ENCODE assay signal across 14 cellular contexts in genomic region chr6:105609375-105609991, GRCh38.
A peak's percentile ranks its signal among the peaks of the same experiment; 100 is the strongest.
DNase-seq lines count a peak whose midpoint lies in the region; ATAC-seq, FAIRE-seq and TF ChIP-seq lines count a peak whose summit lies in the region.
"Had no signal": no experiment of that assay in that cellular context is flagged by ENCODE, and none has a peak within 500 bp of the region (broad histone marks: within the 10 kb centered on the region; RNA-seq: fewer than 3 reads in every experiment).

No MANE protein-coding gene starts in this region.

- no peak overlapping the region for H2BK12ac ChIP-seq in H1 (ENCODE audit: low read depth, low read length)

- POLR2A ChIA-PET in PC-9 (lab: Charles Lee; ENCODE audit: unreplicated experiment) (no interaction called here), H1 (lab: Charles Lee; ENCODE audit: partially characterized antibody) (no interaction called here)

- H2BK120ac ChIP-seq in H1 (replicated peaks; ENCODE audit: low read depth, low read length) (no peak overlapping the region), mesendoderm (ENCODE audit: low read depth, low read length) (no peak overlapping the region)

- no peak for DNase-seq in PC-9
- no peak for DNase-seq in H1 (ENCODE audit: low read depth in 1 of 2, low spot score in 2 of 2)
- DNase-seq in mesendoderm = no peak
- no peak for DNase-seq in NCI-H82 treated with DMSO at 0.1 percent for 48 hours (lab: John Stamatoyannopoulos, UW; ENCODE audit: unreplicated experiment)
- DNase-seq in NCI-H524 treated with DMSO at 0.1 percent for 48 hours (lab: John Stamatoyannopoulos, UW) = no peak
- DNase-seq: effector memory CD8-positive, alpha-beta T cell; GOT3; midbrain; NCI-H2171; stimulated activated CD4-positive, alpha-beta T cell treated with anti-CD3 and anti-CD28 coated beads, Interleukin-2, amount 100 ng/mL, for 24 hours; testis had no signal

- no peak overlapping the region for H4K91ac ChIP-seq in H1 (replicated peaks; ENCODE audit: insufficient read length, low read length)

- no peak for TF ChIP-seq EP300 in H1 (IDR thresholded peaks at IDR 0.05; ENCODE audit: borderline replicate concordance in 1 of 2, low read depth in 2 of 2, low read length in 2 of 2)

- H3K18ac ChIP-seq in H1 (ENCODE audit: extremely low read depth, low read length) (no peak overlapping the region), mesendoderm (ENCODE audit: low read length) (no peak overlapping the region)

- no peak overlapping the region for H4K8ac ChIP-seq in H1 (ENCODE audit: extremely low read depth, insufficient read depth, low read length)
- no peak overlapping the region for H4K8ac ChIP-seq in mesendoderm (ENCODE audit: low read depth, low read length)

- H3K9ac ChIP-seq in H1 (replicated peaks in 1 of 4; ENCODE audit: extremely low read depth in 1 of 4, low read depth in 3 of 4, low read length in 3 of 4) (no peak overlapping the region), mesendoderm (ENCODE audit: low read length) (no peak overlapping the region)

- H4K5ac ChIP-seq in H1 (ENCODE audit: insufficient read length, low read depth, low read length) (no peak overlapping the region), mesendoderm (ENCODE audit: low read length) (no peak overlapping the region)

- H2AFZ ChIP-seq in PC-9 (peak overlapping the region; percentile 71; the same call in 1 of the 2 replicates), H1 (ENCODE audit: low read length) (0 out of 2 replicates have a peak overlapping the region, but pooled peaks have one; percentile 51)

- no TSS peak for BruUV-seq in PC-9 (replicated peaks; lab: Mats Ljungman, UMichigan)

- H3K23me2 ChIP-seq in H1 (ENCODE audit: low read depth, low read length) = no peaks in the 10 kb centered on the region

- H3K4ac ChIP-seq in H1 (replicated peaks; ENCODE audit: insufficient read length, low read depth, low read length) (no peak overlapping the region), mesendoderm (ENCODE audit: low read depth, low read length) (peak overlapping the region; percentile 26)

- no peak overlapping the region for H3K4me3 ChIP-seq in PC-9
- H3K4me3 ChIP-seq in H1 (ENCODE audit: extremely low read depth in 1 of 4, insufficient read depth in 2 of 4, low read depth in 3 of 4, low read length in 4 of 4) = no peak overlapping the region
- no peak overlapping the region for H3K4me3 ChIP-seq in mesendoderm (ENCODE audit: low read length)
- H3K4me3 ChIP-seq: testis had no signal

- H3K4me1 ChIP-seq in PC-9 (replicated peaks; ENCODE audit: insufficient read depth) (peaks cover 40% of the 10 kb centered on the region), H1 (replicated peaks in 1 of 4; ENCODE audit: control insufficient read depth in 3 of 4, insufficient read depth in 4 of 4, low read length in 3 of 4) (peaks cover 0 to 3% (median 0%) of the 10 kb centered on the region in 4 experiments; a peak in 1 of 7 replicates), mesendoderm (ENCODE audit: control insufficient read depth, low read depth, low read length) (no peaks in the 10 kb centered on the region)
- H3K4me1 ChIP-seq: testis had no signal

- no peaks in the 10 kb centered on the region for H3K79me2 ChIP-seq in PC-9 (ENCODE audit: low read depth)
- H3K79me2 ChIP-seq in H1 (ENCODE audit: control insufficient read depth in 1 of 2, insufficient read depth in 2 of 2, low read length in 2 of 2) = no peaks in the 10 kb centered on the region
- H3K79me2 ChIP-seq in mesendoderm (ENCODE audit: control insufficient read depth, insufficient read depth, low read length) = no peaks in the 10 kb centered on the region

- H2AK5ac ChIP-seq in H1 (ENCODE audit: low read depth, low read length) (no peak overlapping the region), mesendoderm (ENCODE audit: low read length) (no peak overlapping the region)

- no peaks in the 10 kb centered on the region for H4K20me1 ChIP-seq in PC-9 (ENCODE audit: insufficient read depth)
- H4K20me1 ChIP-seq in H1 (replicated peaks in 1 of 2; ENCODE audit: control insufficient read depth in 1 of 2, insufficient read depth in 2 of 2, low read length in 2 of 2) = no peaks in the 10 kb centered on the region

- WGBS in H1 (ENCODE audit: extremely low coverage in 1 of 2, insufficient coverage in 1 of 2, insufficient read length in 1 of 2, insufficient replicate concordance in 2 of 2, low coverage in 1 of 2, low lambda C conversion rate in 2 of 2, missing lambda C conversion rate in 1 of 2), 2 experiments = 87% methylated on average over 14 of the region's 14 CpGs; no CpG with 5 or more reads in 1 of the 2 experiments
- WGBS in mesendoderm (ENCODE audit: extremely low coverage, insufficient coverage, low lambda C conversion rate) = no CpG with 5 or more reads among the region's 14 CpGs

- H2BK20ac ChIP-seq in H1 (ENCODE audit: low read length) = no peak overlapping the region

- TF ChIP-seq CTCF in 22Rv1 (IDR thresholded peaks at IDR 0.05) = no peak
- no peak for TF ChIP-seq CTCF in PC-9 (conservative IDR thresholded peaks at IDR 0.05)
- TF ChIP-seq CTCF in H1 (IDR thresholded peaks at IDR 0.05; ENCODE audit: control extremely low read depth in 1 of 3, insufficient read depth in 1 of 3, low read depth in 1 of 3, low read length in 3 of 3) = no peak

- no peak overlapping the region for H2BK5ac ChIP-seq in H1 (ENCODE audit: low read depth, low read length)
- no peak overlapping the region for H2BK5ac ChIP-seq in mesendoderm (ENCODE audit: low read length)

- peak overlapping the region; percentile 48 for H3K4me2 ChIP-seq in PC-9
- H3K4me2 ChIP-seq in H1 (ENCODE audit: insufficient read depth in 1 of 2, low read depth in 2 of 2, low read length in 2 of 2) = no peak overlapping the region
- H3K4me2 ChIP-seq in mesendoderm (ENCODE audit: low read length) = no peak overlapping the region

- H3K23ac ChIP-seq in H1 (ENCODE audit: insufficient read length) = no peak overlapping the region
- no peak overlapping the region for H3K23ac ChIP-seq in mesendoderm (ENCODE audit: low read length)

- CTCF ChIA-PET in PC-9 (lab: Charles Lee) (no interaction called here), H1 (lab: Charles Lee; ENCODE audit: partially characterized antibody) (no interaction called here)

- H3K9me2 ChIP-seq in PC-9 (ENCODE audit: insufficient read depth) = no peaks in the 10 kb centered on the region

- H3K27ac ChIP-seq in 22Rv1 (peak overlapping the region; percentile 89), PC-9 (peak overlapping the region; percentile 93), H1 (ENCODE audit: low read depth, low read length) (no peak overlapping the region), mesendoderm (ENCODE audit: low read depth, low read length) (no peak overlapping the region)
- H3K27ac ChIP-seq: testis had no signal

- no peak overlapping the region for H3K56ac ChIP-seq in H1 (replicated peaks; ENCODE audit: insufficient read length, low read depth, low read length)
- no peak overlapping the region for H3K56ac ChIP-seq in mesendoderm (ENCODE audit: low read length)

- H3K79me1 ChIP-seq in H1 (ENCODE audit: low read depth, low read length) = no peaks in the 10 kb centered on the region
- no peaks in the 10 kb centered on the region for H3K79me1 ChIP-seq in mesendoderm (ENCODE audit: low read length)

- FAIRE-seq in H1 (lab: Jason Lieb, UNC) = no peak

- no peak for TF ChIP-seq RAD21 in H1 (IDR thresholded peaks at IDR 0.05 in 1 of 2, conservative IDR thresholded peaks at IDR 0.05 in 1 of 2; ENCODE audit: low read depth in 2 of 2, low read length in 2 of 2)

- no peaks in the 10 kb centered on the region for H3K27me3 ChIP-seq in PC-9 (ENCODE audit: insufficient read depth, low read depth)
- H3K27me3 ChIP-seq in H1 (replicated peaks in 1 of 4; ENCODE audit: control insufficient read depth in 3 of 4, extremely low read depth in 1 of 4, insufficient read depth in 3 of 4, low read length in 3 of 4) = no peaks in the 10 kb centered on the region
- H3K27me3 ChIP-seq in mesendoderm (ENCODE audit: insufficient read depth, low read length, poor library complexity) = no peaks in the 10 kb centered on the region
- H3K27me3 ChIP-seq: testis had no signal

- H3K9me3 ChIP-seq in PC-9 (ENCODE audit: insufficient read depth, low read depth) (no peaks in the 10 kb centered on the region; the same call in 1 of the 2 replicates), H1 (ENCODE audit: insufficient read depth in 2 of 2, low read depth in 1 of 2, low read length in 1 of 2) (no peaks in the 10 kb centered on the region)
- H3K9me3 ChIP-seq: testis had no signal

- H3K36me3 ChIP-seq in PC-9 (ENCODE audit: low read depth) (no peaks in the 10 kb centered on the region), H1 (ENCODE audit: control insufficient read depth in 2 of 4, insufficient read depth in 4 of 4, low read length in 3 of 4) (no peaks in the 10 kb centered on the region), mesendoderm (ENCODE audit: control insufficient read depth, insufficient read depth, low read length) (no peaks in the 10 kb centered on the region)

- no peak for TF ChIP-seq POLR2A in H1 (IDR thresholded peaks at IDR 0.05; ENCODE audit: control extremely low read depth in 1 of 2, low read depth in 2 of 2, low read length in 2 of 2)
- TF ChIP-seq POLR2A in GM18505 (IDR thresholded peaks at IDR 0.05; ENCODE audit: borderline replicate concordance, extremely low read depth, insufficient read depth, insufficient read length) = no peak

- peaks cover 26% of the 10 kb centered on the region for H3F3A ChIP-seq in PC-9 (ENCODE audit: insufficient read depth, low read depth)

- ATAC-seq in GM18505 (IDR thresholded peaks at IDR 0.05; ENCODE audit: unreplicated experiment) = no peak
- ATAC-seq in GM21786 (IDR thresholded peaks at IDR 0.05; ENCODE audit: unreplicated experiment) = no peak
- ATAC-seq: effector memory CD8-positive, alpha-beta T cell had no signal

- H2BK15ac ChIP-seq in H1 (ENCODE audit: low read length) (no peak overlapping the region), mesendoderm (replicated peaks; ENCODE audit: low read depth) (no peak overlapping the region)

- no peak overlapping the region for H3K14ac ChIP-seq in H1 (ENCODE audit: insufficient read length)

- intact Hi-C loops in PC-9 (cut with micrococcal nuclease; ENCODE audit: unreplicated experiment) = loop anchor here (1.0 to 10.0 kb wide), 2 partner anchors 13 to 175 kb away; no protein-coding TSS in a partner anchor

TF ChIP-seq in H1, 55 proteins besides CTCF, POLR2A, EP300 and RAD21:
- no peak for TF ChIP-seq TAF1 (IDR thresholded peaks at IDR 0.05; ENCODE audit: low read depth, low read length)

Comparison
In these comparisons a context has a peak if more than half of its experiments do, and no peak if none do; other contexts are left out.
1. H3K27ac ChIP-seq: peak in 22Rv1 (single experiment) and PC-9 (single experiment); none in H1 (single experiment) and mesendoderm (single experiment).